Comparison of ENCODE assay signal across 19 cellular contexts in genomic region chr9:20032413-20033006, GRCh38.
"Had no signal": no experiment of that assay in that cellular context is flagged by ENCODE, and none has a peak within 500 bp of the region (broad histone marks: within the 10 kb centered on the region; RNA-seq: fewer than 3 reads in every experiment).

No MANE protein-coding gene starts in this region.

- DNase-seq: activated CD4-positive, alpha-beta memory T cell treated with anti-CD3 and anti-CD28 coated beads, Interleukin-2, amount 10 ng/mL, durations not matched to agents 7 days and 5 days; activated CD4-positive, alpha-beta T cell treated with anti-CD3 and anti-CD28 coated beads for 36 hours; activated CD8-positive, alpha-beta memory T cell treated with anti-CD3 and anti-CD28 coated beads, Interleukin-2, amount 50 U/mL, for 4 hours; activated gamma-delta T cell treated with Interleukin-2 at 50 U/mL for 16 hours; activated naive CD8-positive, alpha-beta T cell treated with anti-CD3 and anti-CD28 coated beads, Interleukin-2, amount 10 ng/mL, durations not matched to agents 7 days and 5 days; activated T-cell treated with anti-CD3 and anti-CD28 coated beads, Interleukin-2, amount 50 U/mL, for 72 hours; anterior cingulate cortex; pancreas; small intestine; T-cell; T1000; transverse colon had no signal

- H3K4me1 ChIP-seq: pancreas, transverse colon had no signal

- H3K27me3 ChIP-seq: pancreas, transverse colon had no signal

- H3K9me3 Mint-ChIP-seq: activated CD4-positive, alpha-beta memory T cell treated with anti-CD3 and anti-CD28 coated beads, Interleukin-2, amount 10 ng/mL, durations not matched to agents 7 days and 5 days; activated naive CD8-positive, alpha-beta T cell treated with anti-CD3 and anti-CD28 coated beads, Interleukin-2, amount 10 ng/mL, durations not matched to agents 7 days and 5 days; mesothelial cell of epicardium; stimulated activated memory B cell treated with anti-CD40 and anti-IgM and Interleukin-4, amounts not matched to agents 10 μg/mL and 1 μg/mL and 100 μg/mL, for 72 hours; T-cell had no signal

- H3K27ac ChIP-seq: epithelial cell of prostate, pancreas, SK-N-MC, transverse colon, VCaP had no signal

- H3K36me3 Mint-ChIP-seq: mesothelial cell of epicardium; stimulated activated memory B cell treated with anti-CD40 and anti-IgM and Interleukin-4, amounts not matched to agents 10 μg/mL and 1 μg/mL and 100 μg/mL, for 72 hours; T-cell had no signal

- ATAC-seq: activated CD4-positive, alpha-beta T cell treated with anti-CD3 and anti-CD28 coated beads for 36 hours; activated T-cell treated with anti-CD3 and anti-CD28 coated beads, Interleukin-2, amount 50 U/mL, for 72 hours; pancreas; stimulated activated memory B cell treated with anti-CD40 and anti-IgM and Interleukin-4, amounts not matched to agents 10 μg/mL and 1 μg/mL and 100 μg/mL, for 72 hours; T-cell had no signal

- H3K27me3 Mint-ChIP-seq: activated CD4-positive, alpha-beta memory T cell treated with anti-CD3 and anti-CD28 coated beads, Interleukin-2, amount 10 ng/mL, durations not matched to agents 7 days and 5 days; activated CD4-positive, alpha-beta T cell treated with anti-CD3 and anti-CD28 coated beads for 36 hours; stimulated activated memory B cell treated with anti-CD40 and anti-IgM and Interleukin-4, amounts not matched to agents 10 μg/mL and 1 μg/mL and 100 μg/mL, for 72 hours; T-cell had no signal

- H3K9me3 ChIP-seq: pancreas, transverse colon had no signal

- H3K4me1 Mint-ChIP-seq: activated CD4-positive, alpha-beta T cell treated with anti-CD3 and anti-CD28 coated beads for 36 hours; stimulated activated memory B cell treated with anti-CD40 and anti-IgM and Interleukin-4, amounts not matched to agents 10 μg/mL and 1 μg/mL and 100 μg/mL, for 72 hours had no signal

- H3K27ac Mint-ChIP-seq: activated CD4-positive, alpha-beta memory T cell treated with anti-CD3 and anti-CD28 coated beads, Interleukin-2, amount 10 ng/mL, durations not matched to agents 7 days and 5 days; activated CD4-positive, alpha-beta T cell treated with anti-CD3 and anti-CD28 coated beads for 36 hours; activated naive CD8-positive, alpha-beta T cell treated with anti-CD3 and anti-CD28 coated beads, Interleukin-2, amount 10 ng/mL, durations not matched to agents 7 days and 5 days; activated T-cell treated with anti-CD3 and anti-CD28 coated beads, Interleukin-2, amount 50 U/mL, for 72 hours; mesothelial cell of epicardium; stimulated activated memory B cell treated with anti-CD40 and anti-IgM and Interleukin-4, amounts not matched to agents 10 μg/mL and 1 μg/mL and 100 μg/mL, for 72 hours; T-cell had no signal

- H3K4me3 ChIP-seq: pancreas, SK-N-MC, transverse colon had no signal

- H3K36me3 ChIP-seq: pancreas, transverse colon had no signal

- FAIRE-seq: bronchial epithelial cell, islet of Langerhans, pancreas, small intestine had no signal

- H3K4me3 Mint-ChIP-seq: activated CD4-positive, alpha-beta memory T cell treated with anti-CD3 and anti-CD28 coated beads, Interleukin-2, amount 10 ng/mL, durations not matched to agents 7 days and 5 days; activated CD4-positive, alpha-beta T cell treated with anti-CD3 and anti-CD28 coated beads for 36 hours; activated naive CD8-positive, alpha-beta T cell treated with anti-CD3 and anti-CD28 coated beads, Interleukin-2, amount 10 ng/mL, durations not matched to agents 7 days and 5 days; activated T-cell treated with anti-CD3 and anti-CD28 coated beads, Interleukin-2, amount 50 U/mL, for 72 hours; mesothelial cell of epicardium; stimulated activated memory B cell treated with anti-CD40 and anti-IgM and Interleukin-4, amounts not matched to agents 10 μg/mL and 1 μg/mL and 100 μg/mL, for 72 hours; T-cell had no signal
